ENCODE assay signal across 11 cellular contexts in the genomic region with DNA sequence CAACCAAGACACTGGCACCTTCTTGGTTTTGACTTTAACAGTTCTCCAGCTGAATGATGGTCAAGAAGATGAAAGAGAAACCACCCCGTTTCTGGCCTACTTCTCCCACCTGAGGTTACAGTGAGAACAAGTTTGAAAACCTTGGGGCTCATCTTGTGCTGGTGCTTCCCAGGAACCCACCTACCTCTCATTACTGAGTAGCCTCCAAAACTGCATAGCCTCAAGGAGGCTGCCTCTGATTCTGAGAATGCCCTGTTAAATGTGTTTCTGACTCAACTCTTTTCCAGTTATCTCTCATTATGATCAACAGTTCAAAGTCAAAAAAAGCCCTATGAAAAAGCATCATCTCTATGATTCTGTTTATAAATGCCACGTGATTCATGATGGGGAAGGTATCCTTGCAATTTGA.
DNase-seq lines count a peak whose midpoint lies in the region; ATAC-seq, FAIRE-seq and TF ChIP-seq lines count a peak whose summit lies in the region.
"Had no signal": no experiment of that assay in that cellular context is flagged by ENCODE, and none has a peak within 500 bp of the region (broad histone marks: within the 10 kb centered on the region; RNA-seq: fewer than 3 reads in every experiment).

No MANE protein-coding gene starts in this region.

- H2BK5ac ChIP-seq in H9 (ENCODE audit: insufficient read length, low read length) = no peak overlapping the region

- H3T11ph ChIP-seq in H9 (ENCODE audit: low read length) = no peak overlapping the region

- POLR2A ChIA-PET in GM10248 (lab: Yijun Ruan, JAX) = no interaction called here

- no peak overlapping the region for H3K4me3 ChIP-seq in WERI-Rb-1 (ENCODE audit: low read depth, low read length)
- H3K4me3 ChIP-seq: mucosa of descending colon had no signal

- no peak overlapping the region for H2BK20ac ChIP-seq in H9 (ENCODE audit: low read depth, low read length, poor library complexity, severe bottlenecking)

- no peaks in the 10 kb centered on the region for H3K79me1 ChIP-seq in H9 (ENCODE audit: insufficient read depth, low read depth, low read length, poor library complexity, severe bottlenecking)

- H2AFZ ChIP-seq in H9 (ENCODE audit: low read length) = no peak overlapping the region

- H3K9me3 Mint-ChIP-seq in H9 = peaks cover 0 to 3% of the 10 kb centered on the region in 2 experiments; a peak in 1 of 5 replicates

- H3K27me3 ChIP-seq in H9 (ENCODE audit: insufficient read depth, low read length) (no peaks in the 10 kb centered on the region), WERI-Rb-1 (ENCODE audit: insufficient read depth, low read depth, severe bottlenecking) (no peaks in the 10 kb centered on the region)

- H3K27ac ChIP-seq in H9 (ENCODE audit: insufficient read length, low read depth, low read length) (no peak overlapping the region), WERI-Rb-1 (no peak overlapping the region)

- no peaks in the 10 kb centered on the region; a peak in 1 of 7 replicates for H3K36me3 Mint-ChIP-seq in H9 (ENCODE audit: insufficient read depth in 1 of 3, low read depth in 3 of 3)

- no peak overlapping the region for H2BK120ac ChIP-seq in H9 (ENCODE audit: low read depth, low read length, poor library complexity, severe bottlenecking)

- CTCF ChIA-PET in GM10248 (lab: Yijun Ruan, JAX) = interaction anchor here (0.8 to 3.7 kb wide), 7 partner anchors 9 to 71 kb away, joined by 3 to 18 read pairs (median 5); no protein-coding TSS in a partner anchor

- no peak overlapping the region for H3K4ac ChIP-seq in H9 (ENCODE audit: low read depth, low read length)

- no peak overlapping the region for H3K27ac Mint-ChIP-seq in H9

- DNase-seq in GM10248 (ENCODE audit: extremely low spot score) (peak; percentile 40), RCC 7860 (ENCODE audit: low spot score) (no peak), H9 (no peak), WERI-Rb-1 (no peak), cardiac septum (ENCODE audit: low spot score) (no peak)
- DNase-seq: GDM1, mucosa of descending colon, retina had no signal

- H2BK15ac ChIP-seq in H9 (ENCODE audit: low read depth, low read length) = no peak overlapping the region

- H3K56ac ChIP-seq in H9 (ENCODE audit: insufficient read length, low read depth, low read length) = no peak overlapping the region

- no peak overlapping the region for H4K5ac ChIP-seq in H9 (ENCODE audit: insufficient read length, low read depth, low read length)

- H3K4me2 ChIP-seq in H9 (ENCODE audit: insufficient read depth, insufficient read length, low read length) = no peak overlapping the region

- H3K4me1 Mint-ChIP-seq in H9 = peaks cover 15 to 17% of the 10 kb centered on the region in 2 experiments

- H4K20me1 ChIP-seq in H9 (ENCODE audit: control insufficient read depth, insufficient read depth, insufficient read length) = no peaks in the 10 kb centered on the region

- no peaks in the 10 kb centered on the region; the same call in 1 of the 2 replicates for H3K27me3 Mint-ChIP-seq in H9 (ENCODE audit: low read depth)

- intact Hi-C loops in cardiac septum (cut with DNase I) = no loop called here

- ATAC-seq in GM18867 (IDR thresholded peaks at IDR 0.05; ENCODE audit: unreplicated experiment) (peak; percentile 90), GM21529 (IDR thresholded peaks at IDR 0.05; ENCODE audit: unreplicated experiment) (peak; percentile 81), HG03196 (IDR thresholded peaks at IDR 0.05; ENCODE audit: unreplicated experiment) (peak; percentile 62)
- ATAC-seq: mucosa of descending colon had no signal

- H4K91ac ChIP-seq in H9 (ENCODE audit: insufficient read length, low read depth, low read length) = no peak overlapping the region

- H2BK12ac ChIP-seq in H9 (ENCODE audit: insufficient read length, low read depth, low read length) = no peak overlapping the region

- no peaks in the 10 kb centered on the region for H3K36me3 ChIP-seq in WERI-Rb-1

- no peaks in the 10 kb centered on the region for H3K23me2 ChIP-seq in H9 (ENCODE audit: insufficient read length, low read depth, low read length, poor library complexity, severe bottlenecking)

- no peaks in the 10 kb centered on the region for H3K79me2 ChIP-seq in H9 (ENCODE audit: insufficient read depth, low read length)

- WGBS in H9 (ENCODE audit: extremely low coverage, insufficient read length, low lambda C conversion rate) = no CpG with 5 or more reads among the region's 2 CpGs

- no peak overlapping the region for H3K14ac ChIP-seq in H9 (ENCODE audit: insufficient read depth, low read length)

- no peak overlapping the region for H3K18ac ChIP-seq in H9 (ENCODE audit: insufficient read length, low read depth, low read length)

- no peak overlapping the region for H4K8ac ChIP-seq in H9 (replicated peaks; ENCODE audit: insufficient read length, low read depth, low read length)

- no peak overlapping the region for H3K4me3 Mint-ChIP-seq in H9

- H3K23ac ChIP-seq in H9 (ENCODE audit: insufficient read length, low read depth, low read length) = no peak overlapping the region

- no peaks in the 10 kb centered on the region; the same call in 1 of the 2 replicates for H3K4me1 ChIP-seq in H9 (ENCODE audit: insufficient read depth, low read length)

- TF ChIP-seq CTCF in GM10248 (IDR thresholded peaks at IDR 0.05; ENCODE audit: control extremely low read depth, extremely low read depth, low read depth, missing control alignments) (no peak), H9 (conservative IDR thresholded peaks at IDR 0.05) (no peak), WERI-Rb-1 (IDR thresholded peaks at IDR 0.05; ENCODE audit: low read depth, low read length) (no peak)

- no peak overlapping the region for H2AK5ac ChIP-seq in H9 (ENCODE audit: insufficient read length, low read length)

- H3K9me3 ChIP-seq in H9 (ENCODE audit: control insufficient read depth, low read depth, low read length) = no peaks in the 10 kb centered on the region
- no peaks in the 10 kb centered on the region for H3K9me3 ChIP-seq in WERI-Rb-1 (ENCODE audit: severe bottlenecking)
- H3K9me3 ChIP-seq: mucosa of descending colon had no signal

- no peak for FAIRE-seq in RCC 7860 (lab: Jason Lieb, UNC)

- H3K9ac ChIP-seq in H9 (ENCODE audit: extremely low read depth, insufficient read length, low read length) = no peak overlapping the region
